In genomic region chr9:20623021-20623747, GRCh38 we compare ENCODE assay signal across 8 cellular contexts. TPM values are rescaled to one million over a fixed set of nuclear protein-coding genes. Genes with fewer than 3 reads are reported as not detected.
DNase-seq lines count a peak whose midpoint lies in the region; ATAC-seq, FAIRE-seq and TF ChIP-seq lines count a peak whose summit lies in the region.

No MANE protein-coding gene starts in this region.

- peak overlapping the region; percentile 99 for H3K4me2 ChIP-seq in GM12878 (ENCODE audit: control insufficient read depth, insufficient read depth)

- CTCF ChIA-PET in GM12878 (lab: Yijun Ruan, JAX): interaction anchor here (0.5 to 7.8 kb wide), 29 partner anchors 9 to 489 kb away, joined by 3 to 114 read pairs (median 5); partner anchors contain the start of gene FOCAD

- H3K27me3 ChIP-seq in GM06990 (replicated peaks; ENCODE audit: control insufficient read depth, insufficient read depth, low read length) (no peaks in the 10 kb centered on the region), GM12878 (replicated peaks in 1 of 2; ENCODE audit: control insufficient read depth in 2 of 2, insufficient read depth in 2 of 2, low read length in 1 of 2) (no peaks in the 10 kb centered on the region), kidney epithelial cell (ENCODE audit: control insufficient read depth, insufficient read depth, low read length) (no peaks in the 10 kb centered on the region)

- in situ Hi-C loops in GM12878 (cut with MboI): no loop called here

- no peak for TF ChIP-seq EP300 in GM12878 (IDR thresholded peaks at IDR 0.05; ENCODE audit: borderline replicate concordance in 1 of 2, control insufficient read depth in 1 of 2, low read depth in 2 of 2, low read length in 2 of 2)

- SMC1A ChIA-PET in GM12878 (lab: Charles Lee; ENCODE audit: uncharacterized antibody, unreplicated experiment): interaction anchor here (0.9 to 6.9 kb wide), 43 partner anchors 10 to 488 kb away, joined by 3 to 80 read pairs (median 4); no protein-coding TSS in a partner anchor

- TSS peak; percentile 82 for BruUV-seq in GM12878 (replicated peaks; lab: Mats Ljungman, UMichigan)

- no peak for FAIRE-seq in GM12878 (lab: Jason Lieb, UNC)

- peak; percentile 32 for TF ChIP-seq RAD21 in GM12878 (IDR thresholded peaks at IDR 0.05; ENCODE audit: insufficient read depth, low read depth, low read length)

- RAD21 ChIA-PET in GM12878 (lab: Charles Lee; ENCODE audit: unreplicated experiment): interaction anchor here (0.7 to 7.4 kb wide), 49 partner anchors 11 to 698 kb away, joined by 3 to 104 read pairs (median 6); partner anchors contain the start of gene FOCAD

- H3K79me2 ChIP-seq in GM12878 (ENCODE audit: control insufficient read depth, insufficient read depth, low read length): peaks cover 40% of the 10 kb centered on the region

- ATAC-seq in HG03064 (IDR thresholded peaks at IDR 0.05; ENCODE audit: low read depth, unreplicated experiment) (peak; percentile 10), GM12878 (peak; percentile 36)

- H3K27ac ChIP-seq in GM12878 (ENCODE audit: control insufficient read depth, insufficient read depth): peak overlapping the region; percentile 80

- 2% methylated on average over 40 of the region's 40 CpGs for WGBS in GM12878 (ENCODE audit: insufficient coverage, insufficient replicate concordance, low lambda C conversion rate, missing lambda C conversion rate)

- TF ChIP-seq CTCF in GM06990 (IDR thresholded peaks at IDR 0.05; ENCODE audit: insufficient read depth, low read length, poor library complexity, severe bottlenecking) (peak; percentile 11), GM12878 (IDR thresholded peaks at IDR 0.05 in 2 of 3, conservative IDR thresholded peaks at IDR 0.05 in 1 of 3; ENCODE audit: control insufficient read depth in 2 of 3, extremely low read depth in 1 of 3, insufficient read depth in 1 of 3, low read depth in 3 of 3, low read length in 3 of 3) (peak in 1 of 3 experiments; percentile 7; a peak in 1 of 6 replicates), kidney epithelial cell (IDR thresholded peaks at IDR 0.05; ENCODE audit: insufficient read depth, low read length, poor library complexity, severe bottlenecking) (no peak)

- H3K9me3 ChIP-seq in GM12878 (replicated peaks; ENCODE audit: control insufficient read depth, insufficient read depth, low read length): no peaks in the 10 kb centered on the region

- POLR2A ChIA-PET in GM12878 (lab: Charles Lee): interaction anchor here (0.6 to 3.6 kb wide), 18 partner anchors 12 to 398 kb away, joined by 3 to 39 read pairs (median 6); partner anchors contain the start of gene FOCAD

- peak overlapping the region; percentile 87 for H2AFZ ChIP-seq in GM12878 (ENCODE audit: control insufficient read depth, low read depth, low read length)

- intact Hi-C loops in GM12878 (cut with micrococcal nuclease; ENCODE audit: unreplicated experiment): loop anchor here (2.0 to 5.0 kb wide), 7 partner anchors 41 to 696 kb away; no protein-coding TSS in a partner anchor

- peak; percentile 56 for TF ChIP-seq POLR2A in GM12878 (IDR thresholded peaks at IDR 0.05; ENCODE audit: low read depth, low read length)

- no peaks in the 10 kb centered on the region for H3K36me3 ChIP-seq in GM06990 (ENCODE audit: control insufficient read depth, insufficient read depth, low read length)
- no peaks in the 10 kb centered on the region; a peak in 1 of 4 replicates for H3K36me3 ChIP-seq in GM12878 (ENCODE audit: control insufficient read depth in 2 of 2, insufficient read depth in 2 of 2, low read length in 1 of 2)
- H3K36me3 ChIP-seq in kidney epithelial cell (ENCODE audit: control insufficient read depth, insufficient read depth, low read length): no peaks in the 10 kb centered on the region

- peak overlapping the region; percentile 72 for H3K4me3 ChIP-seq in GM06990 (replicated peaks; ENCODE audit: low read depth, low read length)
- H3K4me3 ChIP-seq in GM12878: peak overlapping the region; percentile 87
- H3K4me3 ChIP-seq in kidney epithelial cell (ENCODE audit: low read depth, low read length): peak overlapping the region; percentile 90

- DNase-seq in GM06990 (ENCODE audit: extremely low read depth, insufficient read length): peak; percentile 66
- peak; percentile 46 to 80 (median 61) for DNase-seq in T-helper 1 cell
- no peak for DNase-seq in GM12878 (ENCODE audit: low read depth, low spot score)
- no peak for DNase-seq in kidney epithelial cell (ENCODE audit: low read depth)
- DNase-seq in stimulated activated CD4-positive, alpha-beta T cell treated with anti-CD3 and anti-CD28 coated beads, Interleukin-1b, Interleukin-23, amount 100 ng/mL, for 4 hours (ENCODE audit: low read depth in 2 of 2): peak; percentile 38 to 41
- no peak for DNase-seq in A172 (ENCODE audit: low spot score)
- no peak for DNase-seq in NOMO-1 treated with dmso at 0.1 percent for 144 hours (lab: John Stamatoyannopoulos, UW; ENCODE audit: unreplicated experiment)

- no peaks in the 10 kb centered on the region for H3K4me1 ChIP-seq in GM12878 (ENCODE audit: control insufficient read depth, insufficient read depth, low read length)

- H3K9ac ChIP-seq in GM12878 (ENCODE audit: control insufficient read depth, insufficient read depth, low read length): peak overlapping the region; percentile 81

- H4K20me1 ChIP-seq in GM12878 (ENCODE audit: control insufficient read depth, insufficient read depth): no peaks in the 10 kb centered on the region

TF ChIP-seq in GM12878, 131 proteins besides CTCF, POLR2A, EP300 and RAD21 (continues in another document):
- TF ChIP-seq IKZF2 (IDR thresholded peaks at IDR 0.05) (0 out of 4 replicates have a peak, but pooled peaks of 1 of the 2 experiments have one; percentile 34), MLLT1 (IDR thresholded peaks at IDR 0.05) (0 out of 2 replicates have a peak, but pooled peaks have one; percentile 18), E4F1 (IDR thresholded peaks at IDR 0.05; ENCODE audit: borderline replicate concordance, partially characterized antibody) (no peak), ZBED1 (IDR thresholded peaks at IDR 0.05; ENCODE audit: borderline replicate concordance) (no peak)

RNA-seq across cellular contexts. Expression of gene MLLT3, which starts 0.9 kb away (rescaled TPM):
- total RNA-seq in GM12878 (2013; cell fraction: nucleolus; rRNA removed): 73.4 and 76.3 TPM in 2 replicates
- total RNA-seq in GM12878 (2014; rRNA removed): 29.4 and 38.2 TPM in 2 replicates
- total RNA-seq in GM12878 (2014; rRNA removed; fragmentation: Illumina TruSeq; extraction: Trizol): 46.7 and 47.4 TPM in 2 replicates
- total RNA-seq in GM12878 (2021): 38.4 and 40.7 TPM in 2 replicates
- 36.8 TPM for polyA plus RNA-seq in GM12878 (2011; ENCODE audit: low read depth)
- polyA plus RNA-seq in GM12878 (2011; rRNA removed): 72.3 and 124 TPM in 2 replicates
- 29.1 and 32.0 TPM in 2 replicates for polyA plus RNA-seq in GM12878 (2011; cell fraction: cytosol; rRNA removed)
- 19.6 and 29.5 TPM in 2 replicates for polyA plus RNA-seq in GM12878 (2011; cell fraction: nucleus; rRNA removed)
- polyA plus RNA-seq in GM12878 (2012): 34.3 and 48.6 TPM in 2 replicates
- 36.7 and 57.0 TPM in 2 replicates for polyA plus RNA-seq in GM12878 (2014; fragmentation: Illumina TruSeq; extraction: Trizol)
- polyA plus RNA-seq in GM12878 (2014; fragmentation: Nextera tagmentation; extraction: Ambion mirVana): 10 to 100 TPM; 32.9 to 37.9 TPM
- polyA plus RNA-seq in GM12878 (2014; rRNA removed): 26.4 and 34.5 TPM in 2 replicates
- 10 to 100 TPM; 17.7 to 20.3 TPM for polyA plus RNA-seq in GM12878 (2016; fragmentation: Nextera tagmentation; extraction: Ambion mirVana)
- 53.1 and 108 TPM in 2 replicates for polyA minus RNA-seq in GM12878 (2011; rRNA and poly(A)+ RNA removed)
- 22.1 and 24.3 TPM in 2 replicates for polyA minus RNA-seq in GM12878 (2011; cell fraction: cytosol; rRNA and poly(A)+ RNA removed)
- polyA minus RNA-seq in GM12878 (2011; cell fraction: nucleus; rRNA and poly(A)+ RNA removed): 33.1 and 36.6 TPM in 2 replicates
- 16.2 and 32.4 TPM in 2 replicates for total RNA-seq in kidney epithelial cell
- 13.0 and 13.6 TPM in 2 replicates for total RNA-seq in A172 (2014; rRNA removed; shearing (Covaris generic))

Comparison
In these comparisons a context has a peak if more than half of its experiments do, and no peak if none do; other contexts are left out.
1. DNase-seq: peak in GM06990 (single experiment), T-helper 1 cell (5 of 5) and stimulated activated CD4-positive, alpha-beta T cell treated with anti-CD3 and anti-CD28 coated beads, Interleukin-1b, Interleukin-23, amount 100 ng/mL, for 4 hours (2 of 2); none in GM12878 (single experiment), kidney epithelial cell (single experiment), A172 (single experiment) and NOMO-1 treated with dmso at 0.1 percent for 144 hours (single experiment).
2. Peak in every context shown above with its lines, with median percentiles within 50 percentile points of each other: H3K4me3 ChIP-seq.